Comparison of ENCODE assay signal across 24 cellular contexts in genomic region chr17:57363998-57364645, GRCh38.
DNase-seq lines count a peak whose midpoint lies in the region; ATAC-seq and TF ChIP-seq lines count a peak whose summit lies in the region.
"Had no signal": no experiment of that assay in that cellular context is flagged by ENCODE, and none has a peak within 500 bp of the region (broad histone marks: within the 10 kb centered on the region; RNA-seq: fewer than 3 reads in every experiment).

No MANE protein-coding gene starts in this region.

- H3K4me3 ChIP-seq in left ventricle myocardium inferior = no peak overlapping the region
- H3K4me3 ChIP-seq: adrenal gland, cardiac muscle cell, K562 had no signal

- no peak for ATAC-seq in GM19395 (IDR thresholded peaks at IDR 0.05; ENCODE audit: unreplicated experiment)
- ATAC-seq: CD8-positive, alpha-beta T cell; K562; left ventricle myocardium superior; stimulated activated effector memory CD8-positive, alpha-beta T cell treated with anti-CD3 and anti-CD28 coated beads, Interleukin-12 subunit alpha, Interleukin-12 subunit beta, amount 100 ng/mL, for 72 hours had no signal

- H3K36me3 ChIP-seq in left ventricle myocardium inferior = no peaks in the 10 kb centered on the region
- H3K36me3 ChIP-seq: adrenal gland, cardiac muscle cell had no signal

- H3K4me1 ChIP-seq in left ventricle myocardium inferior = peaks cover 74% of the 10 kb centered on the region

- peak overlapping the region; percentile 75 for H3K27ac ChIP-seq in left ventricle myocardium inferior (replicated peaks)
- peak overlapping the region; percentile 3 for H3K27ac ChIP-seq in caudate nucleus (ENCODE audit: low read depth, low read length)
- H3K27ac ChIP-seq: cardiac muscle cell had no signal

- TF ChIP-seq CTCF in left ventricle myocardium inferior (IDR thresholded peaks at IDR 0.05; ENCODE audit: borderline replicate concordance) = no peak

- intact Hi-C loops in left ventricle myocardium inferior (cut with micrococcal nuclease) (no loop called here), cardiac septum (cut with DNase I) (no loop called here)

- H3K9me3 ChIP-seq in left ventricle myocardium inferior (replicated peaks) = no peaks in the 10 kb centered on the region
- H3K9me3 ChIP-seq: adrenal gland had no signal

- DNase-seq in left ventricle myocardium inferior (no peak), cardiac septum (ENCODE audit: low spot score) (no peak), NCI-H2171 (lab: John Stamatoyannopoulos, UW) (peak; percentile 56), caudate nucleus (lab: John Stamatoyannopoulos, UW) (no peak), hepatic stellate cell (ENCODE audit: low spot score) (no peak), T-helper 9 cell (no peak)
- DNase-seq in stimulated activated CD4-positive, alpha-beta T cell treated with anti-CD3 and anti-CD28 coated beads, Interleukin-4, amount 100 ng/mL, for 24 hours = no peak
- DNase-seq: activated CD4-positive, alpha-beta T cell treated with anti-CD3 and anti-CD28 coated beads, Interleukin-2, amount 50 U/mL, for 1 hour; activated CD8-positive, alpha-beta memory T cell treated with anti-CD3 and anti-CD28 coated beads, Interleukin-2, amount 50 U/mL, for 4 hours; activated gamma-delta T cell; CD8-positive, alpha-beta T cell; DMS79 treated with DMSO at 0.1 percent for 48 hours; effector memory CD4-positive, alpha-beta T cell; left ventricle myocardium superior; NCI-H1092; NCI-H345; occipital lobe; right cardiac atrium; SW 1271 had no signal

- no peaks in the 10 kb centered on the region for H3K27me3 ChIP-seq in left ventricle myocardium inferior (ENCODE audit: low read depth)
- H3K27me3 ChIP-seq: adrenal gland, cardiac muscle cell had no signal
